ENCODE assay signal across 1 cellular context in genomic region chrX:9231491-9231890, GRCh38.
TF ChIP-seq lines count a peak whose summit lies in the region.

No MANE protein-coding gene starts in this region.

TF ChIP-seq in IMR-90, 13 proteins besides CTCF, POLR2A, EP300 and RAD21 (continued from another document):
- TF ChIP-seq MXI1 (IDR thresholded peaks at IDR 0.05; ENCODE audit: borderline replicate concordance, low read depth, low read length) (no peak), NFE2L2 (IDR thresholded peaks at IDR 0.05; ENCODE audit: low read depth, low read length) (no peak), CEBPB (IDR thresholded peaks at IDR 0.05; ENCODE audit: low read depth, low read length) (no peak), BHLHE40 (IDR thresholded peaks at IDR 0.05; ENCODE audit: low read depth, low read length) (no peak), SMC3 (IDR thresholded peaks at IDR 0.05; ENCODE audit: low read depth, low read length) (no peak), MAZ (IDR thresholded peaks at IDR 0.05; ENCODE audit: borderline replicate concordance, low read depth, low read length) (no peak), RFX5 (IDR thresholded peaks at IDR 0.05; ENCODE audit: low read depth, low read length) (no peak), USF2 (IDR thresholded peaks at IDR 0.05; ENCODE audit: low read depth, low read length) (no peak), RCOR1 (IDR thresholded peaks at IDR 0.05; ENCODE audit: insufficient replicate concordance, low read length) (no peak), ELK1 (IDR thresholded peaks at IDR 0.05; ENCODE audit: borderline replicate concordance, low read depth, low read length) (no peak), FOS (IDR thresholded peaks at IDR 0.05; ENCODE audit: low read depth, low read length) (no peak)
